ENCODE assay signal across 31 cellular contexts in the genomic region with DNA sequence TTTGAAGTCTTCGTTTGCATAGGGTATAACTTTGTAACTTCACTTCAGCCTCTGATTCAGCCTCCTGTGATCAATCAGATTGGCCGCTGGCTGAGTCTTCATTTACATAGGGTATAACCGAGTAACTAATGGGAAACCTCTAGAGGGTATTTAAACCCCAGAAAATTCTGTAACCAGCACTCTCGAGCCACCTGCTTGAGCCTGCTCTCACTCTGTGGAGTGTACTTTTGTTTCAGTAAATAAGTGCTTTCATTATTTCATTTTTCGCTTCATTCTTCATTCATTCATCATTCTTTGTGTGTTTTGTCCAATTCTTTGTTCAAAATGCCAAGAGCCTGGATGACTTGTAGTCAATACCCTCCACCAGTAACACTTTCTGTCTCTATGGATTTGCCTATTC. TPM values are rescaled to one million over a fixed set of nuclear protein-coding genes. Genes with fewer than 3 reads are reported as not detected.
"Had no signal": no experiment of that assay in that cellular context is flagged by ENCODE, and none has a peak within 500 bp of the region (broad histone marks: within the 10 kb centered on the region; RNA-seq: fewer than 3 reads in every experiment).

No MANE protein-coding gene starts in this region.

- H3K36me3 ChIP-seq: neural progenitor cell, ovary, spleen, suprapubic skin, tibial artery, transverse colon, upper lobe of right lung, uterus had no signal

- H3K27me3 Mint-ChIP-seq: progenitor cell of endocrine pancreas; stimulated activated memory B cell treated with anti-CD40 and anti-IgM and Interleukin-4, amounts not matched to agents 10 μg/mL and 1 μg/mL and 100 μg/mL, for 72 hours; stimulated activated naive CD8-positive, alpha-beta T cell treated with anti-CD3 and anti-CD28 coated beads, Interleukin-15, amount 100 ng/mL, for 72 hours; type B pancreatic cell had no signal

- H3K4me2 ChIP-seq: neural progenitor cell, smooth muscle cell had no signal

- ATAC-seq: natural killer cell; psoas muscle; right cardiac atrium; sciatic nerve; stimulated activated memory B cell treated with anti-CD40 and anti-IgM and Interleukin-4, amounts not matched to agents 10 μg/mL and 1 μg/mL and 100 μg/mL, for 72 hours; stimulated activated naive CD8-positive, alpha-beta T cell treated with anti-CD3 and anti-CD28 coated beads, Interleukin-15, amount 100 ng/mL, for 72 hours; stimulated activated naive CD8-positive, alpha-beta T cell treated with anti-CD3 and anti-CD28 coated beads, Interleukin-15, Interleukin-2, amounts not matched to agents 100 U/mL and 50 U/mL, for 24 hours; upper lobe of right lung had no signal

- H3K79me2 ChIP-seq: parathyroid adenoma had no signal

- H3K4me1 ChIP-seq: neural progenitor cell, parathyroid adenoma, psoas muscle, spleen, suprapubic skin, testis, tibial artery, upper lobe of right lung, uterus had no signal

- H3K36me3 Mint-ChIP-seq: neural progenitor cell; stimulated activated memory B cell treated with anti-CD40 and anti-IgM and Interleukin-4, amounts not matched to agents 10 μg/mL and 1 μg/mL and 100 μg/mL, for 72 hours; type B pancreatic cell had no signal

- H2AFZ ChIP-seq: neural progenitor cell, parathyroid adenoma had no signal

- DNase-seq: natural killer cell; occipital lobe; ovary; posterior cingulate gyrus; psoas muscle; right cardiac atrium; spleen; stimulated activated CD4-positive, alpha-beta T cell treated with anti-CD3 and anti-CD28 coated beads, Interleukin-12 subunit alpha, Interleukin-12 subunit beta, amount 100 ng/mL, for 4 hours; stimulated activated CD4-positive, alpha-beta T cell treated with anti-CD3 and anti-CD28 coated beads, Interleukin-1b, Interleukin-23, amount 100 ng/mL, for 48 hours; stimulated activated CD4-positive, alpha-beta T cell treated with anti-CD3 and anti-CD28 coated beads, Interleukin-4, amount 100 ng/mL, for 1 hour; stimulated activated CD4-positive, alpha-beta T cell treated with anti-CD3 and anti-CD28 coated beads, Interleukin-4, amount 100 ng/mL, for 4 hours; stimulated activated CD8-positive, alpha-beta memory T cell treated with anti-CD3 and anti-CD28 coated beads, Interleukin-4, amount 100 ng/mL, for 48 hours; stimulated activated naive CD4-positive, alpha-beta T cell; stimulated activated naive CD8-positive, alpha-beta T cell treated with anti-CD3 and anti-CD28 coated beads, Interleukin-15, amount 100 ng/mL, for 72 hours; stimulated activated naive CD8-positive, alpha-beta T cell treated with anti-CD3 and anti-CD28 coated beads, Interleukin-15, Interleukin-2, amounts not matched to agents 100 U/mL and 50 U/mL, for 24 hours; substantia nigra; testis; tibial artery; transverse colon; upper lobe of right lung; uterus had no signal

- H3K27ac ChIP-seq: neural progenitor cell, ovary, parathyroid adenoma, psoas muscle, skin epidermis, spleen, suprapubic skin, testis, tibial artery, transverse colon, upper lobe of right lung, uterus had no signal

- H3K4me3 Mint-ChIP-seq: natural killer cell; nephron; neural progenitor cell; stimulated activated memory B cell treated with anti-CD40 and anti-IgM and Interleukin-4, amounts not matched to agents 10 μg/mL and 1 μg/mL and 100 μg/mL, for 72 hours; stimulated activated naive CD8-positive, alpha-beta T cell treated with anti-CD3 and anti-CD28 coated beads, Interleukin-15, amount 100 ng/mL, for 72 hours; type B pancreatic cell had no signal

- H3K27me3 ChIP-seq: neural progenitor cell, ovary, spleen, suprapubic skin, testis, tibial artery, transverse colon, upper lobe of right lung, uterus had no signal

- H3K4me3 ChIP-seq: neural progenitor cell, ovary, psoas muscle, skin epidermis, smooth muscle cell, spleen, suprapubic skin, testis, tibial artery, transverse colon, upper lobe of right lung, uterus had no signal

- H3K4me1 Mint-ChIP-seq: natural killer cell; stimulated activated memory B cell treated with anti-CD40 and anti-IgM and Interleukin-4, amounts not matched to agents 10 μg/mL and 1 μg/mL and 100 μg/mL, for 72 hours; stimulated activated naive CD8-positive, alpha-beta T cell treated with anti-CD3 and anti-CD28 coated beads, Interleukin-15, amount 100 ng/mL, for 72 hours had no signal

- H3K27ac Mint-ChIP-seq: natural killer cell; neural progenitor cell; progenitor cell of endocrine pancreas; stimulated activated memory B cell treated with anti-CD40 and anti-IgM and Interleukin-4, amounts not matched to agents 10 μg/mL and 1 μg/mL and 100 μg/mL, for 72 hours; stimulated activated naive CD8-positive, alpha-beta T cell treated with anti-CD3 and anti-CD28 coated beads, Interleukin-15, amount 100 ng/mL, for 72 hours; type B pancreatic cell had no signal

- H3K9ac ChIP-seq: neural progenitor cell, parathyroid adenoma had no signal

- H3K9me3 ChIP-seq: ovary, suprapubic skin, testis, tibial artery, transverse colon, upper lobe of right lung, uterus had no signal

RNA-seq across cellular contexts. Expression of a gene that starts 56.4 kb away (rescaled TPM):
- total RNA-seq: natural killer cell had no signal
